ENCODE assay signal across 8 cellular contexts in genomic region chr11:64863381-64864060, GRCh38. TPM values are rescaled to one million over a fixed set of nuclear protein-coding genes. Genes with fewer than 3 reads are reported as not detected.
A peak's percentile ranks its signal among the peaks of the same experiment; 100 is the strongest.
DNase-seq lines count a peak whose midpoint lies in the region; TF ChIP-seq lines count a peak whose summit lies in the region.

No MANE protein-coding gene starts in this region.

- H4K20me1 ChIP-seq in mammary epithelial cell (ENCODE audit: insufficient read depth, low read length) = no peaks in the 10 kb centered on the region

- H3K9me3 ChIP-seq in mammary epithelial cell (replicated peaks; ENCODE audit: insufficient read depth, low read length) (no peaks in the 10 kb centered on the region), muscle layer of colon (ENCODE audit: low read length) (no peaks in the 10 kb centered on the region), vagina (no peaks in the 10 kb centered on the region)

- DNase-seq in activated naive CD4-positive, alpha-beta T cell treated with Interleukin-2 at 50 U/mL for 16 hours = peak; percentile 2
- no peak for DNase-seq in activated naive CD4-positive, alpha-beta T cell (lab: John Stamatoyannopoulos, UW)
- DNase-seq in mammary epithelial cell = no peak
- DNase-seq in vagina (ENCODE audit: extremely low spot score in 2 of 2) = no peak
- DNase-seq in NOMO-1 treated with dmso at 0.1 percent for 144 hours (lab: John Stamatoyannopoulos, UW; ENCODE audit: unreplicated experiment) = no peak
- DNase-seq in ureter (ENCODE audit: low spot score) = no peak
- DNase-seq in activated CD4-positive, alpha-beta T cell treated with anti-CD3 and anti-CD28 coated beads, Interleukin-2, amount 50 U/mL, for 4 hours = no peak

- H3K4me3 ChIP-seq in mammary epithelial cell (replicated peaks in 1 of 3; ENCODE audit: insufficient read depth in 1 of 3, low read depth in 2 of 3, low read length in 3 of 3) = no peak overlapping the region
- H3K4me3 ChIP-seq in muscle layer of colon (ENCODE audit: low read depth in 1 of 2, low read length in 2 of 2) = peak overlapping the region in 1 of 2 donors; percentile 8
- H3K4me3 ChIP-seq in vagina = peak overlapping the region in 1 of 2 donors; percentile 14

- dilution Hi-C loops in mammary epithelial cell (cut with HindIII; ENCODE audit: low sequenced_read_pairs) = no loop called here

- intact Hi-C loops in mammary epithelial cell (cut with micrococcal nuclease) = no loop called here
- intact Hi-C loops in vagina (cut with DNase I) = no loop called here

- peak overlapping the region; percentile 3 for H3K9ac ChIP-seq in mammary epithelial cell (ENCODE audit: insufficient read depth, low read length)
- peak overlapping the region; percentile 71 for H3K9ac ChIP-seq in muscle layer of colon (ENCODE audit: low read length)

- TF ChIP-seq POLR2A in vagina (IDR thresholded peaks at IDR 0.05) = no peak

- TF ChIP-seq CTCF in mammary epithelial cell (conservative IDR thresholded peaks at IDR 0.05 in 1 of 2, IDR thresholded peaks at IDR 0.05 in 1 of 2; ENCODE audit: extremely low read depth in 1 of 2, insufficient read depth in 1 of 2, low read depth in 1 of 2, low read length in 2 of 2) (no peak), vagina (IDR thresholded peaks at IDR 0.05) (peak in 1 of 3 experiments; percentile 4)

- 41% methylated on average over 22 of the region's 23 CpGs for WGBS in mammary epithelial cell (ENCODE audit: low coverage, missing lambda C conversion rate)

- CTCF ChIA-PET in mammary epithelial cell (lab: Charles Lee; ENCODE audit: low non-redundant PET) = interaction anchor here (0.6 kb wide), 1 partner anchor 15 kb away, joined by 5 read pairs; no protein-coding TSS in a partner anchor

- H2AFZ ChIP-seq in mammary epithelial cell (ENCODE audit: low read depth, low read length) = no peak overlapping the region

- BruUV-seq in mammary epithelial cell (replicated peaks; lab: Mats Ljungman, UMichigan) = no TSS peak

- in situ Hi-C loops in mammary epithelial cell (cut with MboI; ENCODE audit: low sequenced_read_pairs in 2 of 2) = no loop called here

- H3K27ac ChIP-seq in mammary epithelial cell (ENCODE audit: insufficient read depth, low read depth, low read length) (peak overlapping the region; percentile 46), muscle layer of colon (ENCODE audit: low read depth, low read length) (peak overlapping the region; percentile 94), vagina (peak overlapping the region; percentile 86)

- H3K27me3 ChIP-seq in mammary epithelial cell (ENCODE audit: insufficient read depth, low read length) (no peaks in the 10 kb centered on the region), muscle layer of colon (ENCODE audit: control insufficient read depth in 1 of 2, insufficient read depth in 2 of 2, low read length in 2 of 2) (no peaks in the 10 kb centered on the region), vagina (no peaks in the 10 kb centered on the region)

- peaks cover 94% of the 10 kb centered on the region for H3K79me2 ChIP-seq in mammary epithelial cell (ENCODE audit: insufficient read depth, low read length)

- H3K4me2 ChIP-seq in mammary epithelial cell (ENCODE audit: insufficient read depth, low read depth, low read length) = peak overlapping the region; percentile 67

- peaks cover 11% of the 10 kb centered on the region for H3K36me3 ChIP-seq in mammary epithelial cell (ENCODE audit: insufficient read depth, low read length)
- peaks cover 22% of the 10 kb centered on the region for H3K36me3 ChIP-seq in muscle layer of colon (ENCODE audit: insufficient read depth, low read length)
- H3K36me3 ChIP-seq in vagina = peaks cover 0 to 15% of the 10 kb centered on the region in 2 donors

- peaks cover 50% of the 10 kb centered on the region for H3K4me1 ChIP-seq in mammary epithelial cell (ENCODE audit: insufficient read depth, low read length)
- peaks cover 69% of the 10 kb centered on the region for H3K4me1 ChIP-seq in muscle layer of colon (ENCODE audit: insufficient read depth, low read length)
- H3K4me1 ChIP-seq in vagina = peaks cover 67% of the 10 kb centered on the region

RNA-seq across cellular contexts. Expression of gene EHD1, which starts 14.9 kb away (rescaled TPM):
- total RNA-seq in mammary epithelial cell (100 to 1,000 TPM in 1 of 2 donors, 10 to 100 TPM in 1; 71.2 to 172 TPM), vagina (61.6 TPM), ureter (47.3 TPM)
- polyA plus RNA-seq in mammary epithelial cell = 219 TPM
- 255 TPM for polyA minus RNA-seq in mammary epithelial cell

RNA-seq across cellular contexts. Expression of gene CDC42BPG, which starts 19.1 kb away (rescaled TPM):
- total RNA-seq in mammary epithelial cell (10 to 100 TPM; 10.5 to 18.7 TPM), vagina (13.0 TPM), ureter (28.5 TPM)
- polyA plus RNA-seq in mammary epithelial cell = 3.7 TPM
- polyA minus RNA-seq in mammary epithelial cell = 8.1 TPM

RNA-seq across cellular contexts. Expression of gene MEN1, which starts 53.2 kb away (rescaled TPM):
- total RNA-seq in mammary epithelial cell (10 to 100 TPM; 20.7 to 35.7 TPM), vagina (27.0 TPM), ureter (18.7 TPM)
- polyA plus RNA-seq in mammary epithelial cell = 24.7 TPM
- 23.4 TPM for polyA minus RNA-seq in mammary epithelial cell

RNA-seq across cellular contexts. Expression of gene ATG2A, which starts 53.5 kb away (rescaled TPM):
- 10 to 100 TPM; 20.7 to 21.0 TPM for total RNA-seq in mammary epithelial cell
- polyA plus RNA-seq in mammary epithelial cell = 7.0 TPM
- 9.8 TPM for polyA minus RNA-seq in mammary epithelial cell
- total RNA-seq in vagina = 27.0 TPM
- total RNA-seq in ureter = 27.9 TPM
